8 cellular contexts compared by ENCODE assay signal in the genomic region with DNA sequence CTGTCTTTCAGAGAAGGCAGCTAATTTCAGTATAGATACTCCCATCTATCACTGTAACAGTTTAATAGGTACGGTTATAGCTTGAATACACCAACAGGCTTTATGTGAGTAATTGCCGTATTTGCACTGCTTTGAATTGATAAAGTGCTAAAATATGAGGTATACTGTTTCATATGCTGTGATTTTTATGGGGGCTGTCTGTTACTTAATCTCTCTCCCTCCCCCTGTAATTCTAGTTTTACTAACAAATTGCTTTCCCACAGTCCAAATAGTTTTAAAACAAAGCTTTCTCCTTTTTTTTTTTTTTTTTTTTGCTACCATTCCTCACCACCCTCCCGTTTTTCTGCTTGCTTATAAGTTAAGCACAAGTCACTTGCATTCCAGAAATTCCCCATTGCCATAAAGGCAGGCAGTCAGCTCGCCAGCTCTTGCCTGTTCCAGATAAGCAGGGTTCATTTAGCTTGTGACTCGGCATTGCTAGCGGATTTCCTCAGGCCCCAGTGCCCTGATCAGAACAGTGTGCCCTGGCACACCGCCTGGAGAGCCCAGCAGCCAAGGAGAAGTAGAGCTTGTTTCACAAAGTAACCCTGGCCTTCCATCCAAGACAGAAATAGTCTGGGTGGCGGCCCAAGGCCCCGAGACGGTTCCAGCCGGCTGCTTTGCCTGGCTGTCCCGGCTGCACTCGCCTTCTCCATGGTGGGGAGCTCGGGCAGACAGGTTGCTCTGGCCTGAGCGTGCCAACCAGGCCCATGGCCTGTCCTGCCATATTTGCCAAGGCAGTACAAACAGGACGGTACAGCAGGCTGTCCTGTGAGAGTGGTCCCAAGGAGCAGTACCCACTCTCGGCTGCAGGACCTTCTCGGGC. TPM values are rescaled to one million over a fixed set of nuclear protein-coding genes. Genes with fewer than 3 reads are reported as not detected.
DNase-seq lines count a peak whose midpoint lies in the region; ATAC-seq, FAIRE-seq and TF ChIP-seq lines count a peak whose summit lies in the region.

No MANE protein-coding gene starts in this region.

- H3K9ac ChIP-seq in HCT116 (ENCODE audit: low read length) (peak overlapping the region; percentile 18; the same call in 1 of the 2 replicates), trophoblast cell (ENCODE audit: low read length) (peak overlapping the region; percentile 2)

- peaks cover 20 to 49% of the 10 kb centered on the region in 2 experiments for H3K4me1 ChIP-seq in HCT116 (ENCODE audit: control insufficient read depth in 1 of 2, insufficient read depth in 2 of 2, low read length in 2 of 2)
- H3K4me1 ChIP-seq in trophoblast cell (ENCODE audit: control insufficient read depth in 1 of 2, insufficient read depth in 2 of 2, low read length in 2 of 2) = peaks cover 26 to 29% of the 10 kb centered on the region in 2 experiments

- peak overlapping the region; percentile 18 for H2BK120ac ChIP-seq in trophoblast cell (ENCODE audit: insufficient read depth, low read length, poor library complexity)

- H3K79me2 ChIP-seq in HCT116 (ENCODE audit: insufficient read depth, low read length) = peaks cover 16% of the 10 kb centered on the region; the same call in 1 of the 2 replicates
- no peaks in the 10 kb centered on the region for H3K79me2 ChIP-seq in trophoblast cell (ENCODE audit: control insufficient read depth, insufficient read depth, low read length, poor library complexity)

- no peak overlapping the region for H3K4me3 ChIP-seq in HCT116 (replicated peaks in 1 of 2; ENCODE audit: low read depth in 1 of 2, low read length in 2 of 2)
- no peak overlapping the region for H3K4me3 ChIP-seq in trophoblast cell (ENCODE audit: low read depth, low read length)

- H3K27ac ChIP-seq in HCT116 (ENCODE audit: low read depth, low read length) (peak overlapping the region; percentile 45; the same call in 1 of the 2 replicates), trophoblast cell (ENCODE audit: low read depth, low read length) (peak overlapping the region; percentile 93)

- intact Hi-C loops in HCT116 (cut with micrococcal nuclease) = no loop called here
- intact Hi-C loops in cardiac septum (cut with DNase I) = loop anchor here (5.0 kb wide), 2 partner anchors 114 to 239 kb away; partner anchors contain the start of gene ARHGAP35

- H3K14ac ChIP-seq in trophoblast cell (ENCODE audit: low read length) = peak overlapping the region; percentile 4

- no peaks in the 10 kb centered on the region for H4K20me1 ChIP-seq in HCT116 (ENCODE audit: insufficient read depth)

- H3K27me3 ChIP-seq in HCT116 (ENCODE audit: insufficient read depth, low read length) (no peaks in the 10 kb centered on the region), trophoblast cell (ENCODE audit: insufficient read depth, low read length) (no peaks in the 10 kb centered on the region)

- no peak overlapping the region for H2AFZ ChIP-seq in HCT116 (ENCODE audit: low read depth, low read length, poor library complexity, severe bottlenecking)
- H2AFZ ChIP-seq in trophoblast cell (ENCODE audit: insufficient read depth, low read length, poor library complexity) = no peak overlapping the region

- H4K8ac ChIP-seq in trophoblast cell (ENCODE audit: low read depth, low read length) = peak overlapping the region; percentile 2

- H4K91ac ChIP-seq in trophoblast cell (ENCODE audit: low read depth, low read length) = peak overlapping the region; percentile 52

- no peak overlapping the region for H4K12ac ChIP-seq in trophoblast cell (ENCODE audit: low read depth, low read length)

- no peak overlapping the region for H3K23ac ChIP-seq in trophoblast cell (ENCODE audit: low read length)

- no peaks in the 10 kb centered on the region for H3K9me2 ChIP-seq in HCT116 (ENCODE audit: insufficient read depth)

- no CpG with 5 or more reads among the region's 18 CpGs for WGBS in trophoblast cell (ENCODE audit: extremely low coverage, insufficient coverage, insufficient read length)

- no peak overlapping the region for H3K4ac ChIP-seq in trophoblast cell (ENCODE audit: low read depth, low read length)

- no peak for TF ChIP-seq CTCF in HCT116 (IDR thresholded peaks at IDR 0.05 in 2 of 3, conservative IDR thresholded peaks at IDR 0.05 in 1 of 3; ENCODE audit: borderline replicate concordance in 1 of 3, insufficient read depth in 1 of 3, low read depth in 2 of 3, low read length in 2 of 3)

- CTCF ChIA-PET in HCT116 (lab: Charles Lee) = interaction anchor here (1.0 to 1.8 kb wide), 2 partner anchors 36 to 37 kb away, joined by 3 to 4 read pairs; no protein-coding TSS in a partner anchor

- no peak for TF ChIP-seq RAD21 in HCT116 (IDR thresholded peaks at IDR 0.05; ENCODE audit: low read depth)

- TF ChIP-seq POLR2A in HCT116 (IDR thresholded peaks at IDR 0.05; ENCODE audit: borderline replicate concordance, extremely low read depth, insufficient read depth, insufficient read length) = no peak

- POLR2A ChIA-PET in HCT116 (lab: Charles Lee) = interaction anchor here (0.6 to 0.7 kb wide), 2 partner anchors 24 to 1665 kb away, joined by 3 to 5 read pairs; no protein-coding TSS in a partner anchor

- FAIRE-seq in GM19239 (lab: Jason Lieb, UNC) = no peak

- H2BK12ac ChIP-seq in trophoblast cell (ENCODE audit: low read length) = peak overlapping the region; percentile 16

- ATAC-seq in HCT116 (peak; percentile 66), HG03175 (IDR thresholded peaks at IDR 0.05; ENCODE audit: unreplicated experiment) (no peak), GM18520 (IDR thresholded peaks at IDR 0.05; ENCODE audit: unreplicated experiment) (no peak)
- no peak for ATAC-seq in activated CD4-positive, CD25-positive, alpha-beta regulatory T cell treated with anti-CD3 and anti-CD28 coated beads, Interleukin-2, amount 50 U/mL, for 24 hours

- BruUV-seq in HCT116 (replicated peaks; lab: Mats Ljungman, UMichigan) = no TSS peak

- H3K4me2 ChIP-seq in HCT116 (ENCODE audit: low read length) = peak overlapping the region; percentile 41
- H3K4me2 ChIP-seq in trophoblast cell (ENCODE audit: low read length) = peak overlapping the region; percentile 46

- peaks cover 20% of the 10 kb centered on the region for H3K79me1 ChIP-seq in trophoblast cell (ENCODE audit: low read length)

- RAD21 ChIA-PET in HCT116 (lab: Charles Lee; ENCODE audit: low non-redundant PET in 1 of 2, low total read pairs in 2 of 2, uncharacterized antibody in 2 of 2, unreplicated experiment in 2 of 2) = no interaction called here

- H2AK5ac ChIP-seq in trophoblast cell (ENCODE audit: low read length) = no peak overlapping the region

- no peaks in the 10 kb centered on the region for H3K36me3 ChIP-seq in HCT116 (ENCODE audit: control insufficient read depth in 1 of 2, insufficient read depth in 2 of 2, low read length in 2 of 2)
- H3K36me3 ChIP-seq in trophoblast cell (ENCODE audit: control insufficient read depth in 1 of 2, insufficient read depth in 2 of 2, low read length in 2 of 2) = no peaks in the 10 kb centered on the region

- DNase-seq in HCT116 (ENCODE audit: low read depth, low spot score) = peak; percentile 3
- DNase-seq in amygdala (lab: John Stamatoyannopoulos, UW) = peak in 54 of 56 donors; percentile 12 to 89 (median 74)
- DNase-seq in cardiac septum (ENCODE audit: low spot score) = peak; percentile 92
- DNase-seq in trophoblast cell = peak; percentile 36 to 71
- DNase-seq in GM19239 (ENCODE audit: insufficient read length, low spot score) = no peak

- peak overlapping the region; percentile 7 for H2BK5ac ChIP-seq in trophoblast cell (ENCODE audit: low read depth, low read length, poor library complexity)

- peak overlapping the region; percentile 16 for H3K18ac ChIP-seq in trophoblast cell (ENCODE audit: low read length)

- no peaks in the 10 kb centered on the region for H3K9me3 ChIP-seq in HCT116 (ENCODE audit: control insufficient read depth in 1 of 2, insufficient read depth in 1 of 2, low read depth in 1 of 2, low read length in 2 of 2)
- peaks cover 4% of the 10 kb centered on the region for H3K9me3 ChIP-seq in trophoblast cell (ENCODE audit: insufficient read depth, low read depth, low read length)

TF ChIP-seq in HCT116, 20 proteins besides CTCF, POLR2A, EP300 and RAD21:
- TF ChIP-seq, protein P1, sequence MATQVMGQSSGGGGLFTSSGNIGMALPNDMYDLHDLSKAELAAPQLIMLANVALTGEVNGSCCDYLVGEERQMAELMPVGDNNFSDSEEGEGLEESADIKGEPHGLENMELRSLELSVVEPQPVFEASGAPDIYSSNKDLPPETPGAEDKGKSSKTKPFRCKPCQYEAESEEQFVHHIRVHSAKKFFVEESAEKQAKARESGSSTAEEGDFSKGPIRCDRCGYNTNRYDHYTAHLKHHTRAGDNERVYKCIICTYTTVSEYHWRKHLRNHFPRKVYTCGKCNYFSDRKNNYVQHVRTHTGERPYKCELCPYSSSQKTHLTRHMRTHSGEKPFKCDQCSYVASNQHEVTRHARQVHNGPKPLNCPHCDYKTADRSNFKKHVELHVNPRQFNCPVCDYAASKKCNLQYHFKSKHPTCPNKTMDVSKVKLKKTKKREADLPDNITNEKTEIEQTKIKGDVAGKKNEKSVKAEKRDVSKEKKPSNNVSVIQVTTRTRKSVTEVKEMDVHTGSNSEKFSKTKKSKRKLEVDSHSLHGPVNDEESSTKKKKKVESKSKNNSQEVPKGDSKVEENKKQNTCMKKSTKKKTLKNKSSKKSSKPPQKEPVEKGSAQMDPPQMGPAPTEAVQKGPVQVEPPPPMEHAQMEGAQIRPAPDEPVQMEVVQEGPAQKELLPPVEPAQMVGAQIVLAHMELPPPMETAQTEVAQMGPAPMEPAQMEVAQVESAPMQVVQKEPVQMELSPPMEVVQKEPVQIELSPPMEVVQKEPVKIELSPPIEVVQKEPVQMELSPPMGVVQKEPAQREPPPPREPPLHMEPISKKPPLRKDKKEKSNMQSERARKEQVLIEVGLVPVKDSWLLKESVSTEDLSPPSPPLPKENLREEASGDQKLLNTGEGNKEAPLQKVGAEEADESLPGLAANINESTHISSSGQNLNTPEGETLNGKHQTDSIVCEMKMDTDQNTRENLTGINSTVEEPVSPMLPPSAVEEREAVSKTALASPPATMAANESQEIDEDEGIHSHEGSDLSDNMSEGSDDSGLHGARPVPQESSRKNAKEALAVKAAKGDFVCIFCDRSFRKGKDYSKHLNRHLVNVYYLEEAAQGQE (IDR thresholded peaks at IDR 0.05; ENCODE audit: low read depth) = no peak
- TF ChIP-seq SP1 (IDR thresholded peaks at IDR 0.05; ENCODE audit: low read depth) (no peak), CEBPB (IDR thresholded peaks at IDR 0.05; ENCODE audit: low read depth) (no peak), POLR2AphosphoS5 (IDR thresholded peaks at IDR 0.05; ENCODE audit: low read depth, low read length) (no peak), EGR1 (IDR thresholded peaks at IDR 0.05; ENCODE audit: low read depth) (no peak), ELF1 (IDR thresholded peaks at IDR 0.05; ENCODE audit: borderline replicate concordance, low read depth) (no peak)
TF ChIP-seq in HCT116: peak in this region for 0.

RNA-seq across cellular contexts. Expression of gene NPAS1, which starts 43.5 kb away (rescaled TPM):
- 4.6 TPM for total RNA-seq in HCT116 (2021; ENCODE audit: unreplicated experiment)
- 2.6 and 2.9 TPM in 2 replicates for polyA plus RNA-seq in HCT116 (2012)
- 0.54 TPM for total RNA-seq in cardiac septum
- 0.43 and 0.53 TPM in 2 replicates for polyA plus RNA-seq in trophoblast cell (2013)
